In genomic region chr6:148182378-148182777, GRCh38 we compare ENCODE assay signal across 28 cellular contexts.
"Had no signal": no experiment of that assay in that cellular context is flagged by ENCODE, and none has a peak within 500 bp of the region (broad histone marks: within the 10 kb centered on the region; RNA-seq: fewer than 3 reads in every experiment).

No MANE protein-coding gene starts in this region.

- H3K79me2 ChIP-seq: parathyroid adenoma had no signal

- H3K27me3 ChIP-seq: ovary, right lobe of liver, sigmoid colon, stomach, thyroid gland, tibial nerve, upper lobe of left lung, vagina had no signal

- H3K4me1 Mint-ChIP-seq: natural killer cell; nephron; stimulated activated effector memory CD8-positive, alpha-beta T cell treated with anti-CD3 and anti-CD28 coated beads, Interleukin-12 subunit alpha, Interleukin-12 subunit beta, amount 100 ng/mL, for 72 hours; stimulated activated naive B cell treated with anti-CD40 and anti-IgM and Interleukin-4, amounts not matched to agents 10 μg/mL and 1 μg/mL and 100 μg/mL, for 72 hours had no signal

- H2AFZ ChIP-seq: parathyroid adenoma had no signal

- H3K9ac ChIP-seq: parathyroid adenoma had no signal

- H3K9me3 ChIP-seq: neutrophil, ovary, psoas muscle, right lobe of liver, sigmoid colon, stomach, thoracic aorta, thyroid gland, tibial nerve, upper lobe of left lung, vagina had no signal

- H3K27me3 Mint-ChIP-seq: progenitor cell of endocrine pancreas had no signal

- DNase-seq: natural killer cell; nucleus accumbens; ovary; posterior cingulate gyrus; psoas muscle; right cardiac atrium; right lobe of liver; sigmoid colon; small intestine; stimulated activated CD4-positive, alpha-beta T cell treated with anti-CD3 and anti-CD28 coated beads, Interleukin-15, amount 100 ng/mL, for 24 hours; stimulated activated CD4-positive, alpha-beta T cell treated with anti-CD3 and anti-CD28 coated beads, Interleukin-2, amount 100 ng/mL, for 24 hours; stimulated activated CD4-positive, alpha-beta T cell treated with anti-CD3 and anti-CD28 coated beads, Interleukin-2, amount 100 ng/mL, for 48 hours; stimulated activated CD4-positive, alpha-beta T cell treated with anti-CD3 and anti-CD28 coated beads, Interleukin-4, amount 100 ng/mL, for 24 hours; stimulated activated naive B cell treated with anti-CD40 and anti-IgM and Interleukin-4, amounts not matched to agents 10 μg/mL and 1 μg/mL and 100 μg/mL, for 72 hours; stimulated activated naive CD4-positive, alpha-beta T cell treated with Interleukin-2 at 50 U/mL for 16 hours; stomach; thyroid gland; trophoblast cell; upper lobe of left lung had no signal

- H3K27ac Mint-ChIP-seq: natural killer cell; nephron; progenitor cell of endocrine pancreas; stimulated activated effector memory CD8-positive, alpha-beta T cell treated with anti-CD3 and anti-CD28 coated beads, Interleukin-12 subunit alpha, Interleukin-12 subunit beta, amount 100 ng/mL, for 72 hours; stimulated activated naive B cell treated with anti-CD40 and anti-IgM and Interleukin-4, amounts not matched to agents 10 μg/mL and 1 μg/mL and 100 μg/mL, for 72 hours; stimulated activated naive CD8-positive, alpha-beta T cell treated with anti-CD3 and anti-CD28 coated beads, Interleukin-15, Interleukin-2, amounts not matched to agents 100 ng/mL and 50 ng/mL, for 24 hours had no signal

- H3K4me3 Mint-ChIP-seq: natural killer cell; nephron; stimulated activated effector memory CD8-positive, alpha-beta T cell treated with anti-CD3 and anti-CD28 coated beads, Interleukin-12 subunit alpha, Interleukin-12 subunit beta, amount 100 ng/mL, for 72 hours; stimulated activated naive B cell treated with anti-CD40 and anti-IgM and Interleukin-4, amounts not matched to agents 10 μg/mL and 1 μg/mL and 100 μg/mL, for 72 hours; stimulated activated naive CD8-positive, alpha-beta T cell treated with anti-CD3 and anti-CD28 coated beads, Interleukin-15, Interleukin-2, amounts not matched to agents 100 ng/mL and 50 ng/mL, for 24 hours had no signal

- H3K36me3 ChIP-seq: neutrophil, ovary, right lobe of liver, sigmoid colon, stomach, thoracic aorta, thyroid gland, tibial nerve, upper lobe of left lung, vagina had no signal

- ATAC-seq: natural killer cell; psoas muscle; right cardiac atrium; right lobe of liver; stimulated activated effector memory CD8-positive, alpha-beta T cell treated with anti-CD3 and anti-CD28 coated beads, Interleukin-12 subunit alpha, Interleukin-12 subunit beta, amount 100 ng/mL, for 72 hours; stimulated activated naive B cell treated with anti-CD40 and anti-IgM and Interleukin-4, amounts not matched to agents 10 μg/mL and 1 μg/mL and 100 μg/mL, for 72 hours had no signal

- H3K36me3 Mint-ChIP-seq: natural killer cell; stimulated activated effector memory CD8-positive, alpha-beta T cell treated with anti-CD3 and anti-CD28 coated beads, Interleukin-12 subunit alpha, Interleukin-12 subunit beta, amount 100 ng/mL, for 72 hours; stimulated activated naive B cell treated with anti-CD40 and anti-IgM and Interleukin-4, amounts not matched to agents 10 μg/mL and 1 μg/mL and 100 μg/mL, for 72 hours had no signal

- H3K4me3 ChIP-seq: ovary, psoas muscle, right lobe of liver, sigmoid colon, stomach, thoracic aorta, thyroid gland, tibial nerve, upper lobe of left lung, vagina had no signal

- H3K4me1 ChIP-seq: parathyroid adenoma, psoas muscle, upper lobe of left lung had no signal

- H3K9me3 Mint-ChIP-seq: natural killer cell; stimulated activated effector memory CD8-positive, alpha-beta T cell treated with anti-CD3 and anti-CD28 coated beads, Interleukin-12 subunit alpha, Interleukin-12 subunit beta, amount 100 ng/mL, for 72 hours; stimulated activated naive CD8-positive, alpha-beta T cell treated with anti-CD3 and anti-CD28 coated beads, Interleukin-15, Interleukin-2, amounts not matched to agents 100 ng/mL and 50 ng/mL, for 24 hours had no signal

- H3K27ac ChIP-seq: neutrophil, ovary, parathyroid adenoma, psoas muscle, right lobe of liver, sigmoid colon, stomach, thoracic aorta, thyroid gland, tibial nerve, upper lobe of left lung, vagina had no signal
